ENCODE assay signal across 8 cellular contexts in genomic region chr2:39121523-39122063, GRCh38. TPM values are rescaled to one million over a fixed set of nuclear protein-coding genes. Genes with fewer than 3 reads are reported as not detected.
A peak's percentile ranks its signal among the peaks of the same experiment; 100 is the strongest.
DNase-seq lines count a peak whose midpoint lies in the region; ATAC-seq and TF ChIP-seq lines count a peak whose summit lies in the region.

No MANE protein-coding gene starts in this region.

- H3K9me3 ChIP-seq in muscle layer of colon (ENCODE audit: low read length), result no peaks in the 10 kb centered on the region

- CTCF ChIA-PET in MCF 10A (lab: Yijun Ruan, JAX), result interaction anchor here (0.6 to 3.6 kb wide), 8 partner anchors 13 to 608 kb away, joined by 3 to 48 read pairs (median 3); no protein-coding TSS in a partner anchor

- POLR2A ChIA-PET in MCF 10A (lab: Yijun Ruan, JAX), result interaction anchor here (0.8 to 4.6 kb wide), 18 partner anchors 10 to 370 kb away, joined by 3 to 60 read pairs (median 6); partner anchors contain the start of gene SRSF7

- no peaks in the 10 kb centered on the region for H3K36me3 ChIP-seq in muscle layer of colon (ENCODE audit: insufficient read depth, low read length)

- peaks cover 34% of the 10 kb centered on the region for H3K4me1 ChIP-seq in muscle layer of colon (ENCODE audit: insufficient read depth, low read length)

- no peaks in the 10 kb centered on the region for H3K27me3 ChIP-seq in muscle layer of colon (ENCODE audit: control insufficient read depth in 1 of 2, insufficient read depth in 2 of 2, low read length in 2 of 2)

- peak overlapping the region; percentile 90 for H3K4me3 Mint-ChIP-seq in MCF 10A (ENCODE audit: unreplicated experiment)

- BruUV-seq in MCF 10A (replicated peaks; lab: Mats Ljungman, UMichigan), result no TSS peak

- no peak for TF ChIP-seq CTCF in MCF 10A (IDR thresholded peaks at IDR 0.05; ENCODE audit: unreplicated experiment)
- no peak for TF ChIP-seq CTCF in omental fat pad (IDR thresholded peaks at IDR 0.05)

- intact Hi-C loops in MCF 10A (cut with micrococcal nuclease), result no loop called here

- ATAC-seq in HG03135 (IDR thresholded peaks at IDR 0.05; ENCODE audit: unreplicated experiment), result no peak
- no peak for ATAC-seq in omental fat pad (ENCODE audit: low FRiP score)

- peaks cover 42% of the 10 kb centered on the region for H3K4me1 Mint-ChIP-seq in MCF 10A (ENCODE audit: insufficient read depth, unreplicated experiment)

- DNase-seq in Daoy (ENCODE audit: low read depth) (peak; percentile 10), NCI-H2029 treated with DMSO at 0.1 percent for 48 hours (lab: John Stamatoyannopoulos, UW) (peak; percentile 69), MCF 10A (ENCODE audit: unreplicated experiment) (no peak), omental fat pad (ENCODE audit: low spot score) (no peak), mesenteric fat pad (ENCODE audit: low spot score) (no peak)
- no peak for DNase-seq in stimulated activated CD4-positive, alpha-beta T cell treated with anti-CD3 and anti-CD28 coated beads, Interleukin-15, amount 100 ng/mL, for 24 hours

- H3K36me3 Mint-ChIP-seq in MCF 10A (ENCODE audit: insufficient read depth, unreplicated experiment), result peaks cover 5% of the 10 kb centered on the region

- peak overlapping the region; percentile 63 to 88 for H3K4me3 ChIP-seq in muscle layer of colon (ENCODE audit: low read depth in 1 of 2, low read length in 2 of 2)

- peak overlapping the region; percentile 95 for H3K27ac ChIP-seq in muscle layer of colon (ENCODE audit: low read depth, low read length)

- H3K9ac ChIP-seq in muscle layer of colon (ENCODE audit: low read length), result peak overlapping the region; percentile 52

- H3K27me3 Mint-ChIP-seq in MCF 10A (ENCODE audit: insufficient read depth, unreplicated experiment), result no peaks in the 10 kb centered on the region

- H3K27ac Mint-ChIP-seq in MCF 10A (ENCODE audit: low read depth, unreplicated experiment), result peak overlapping the region; percentile 88

- no peaks in the 10 kb centered on the region for H3K9me3 Mint-ChIP-seq in MCF 10A (ENCODE audit: unreplicated experiment)

RNA-seq across cellular contexts. Expression of gene SOS1, which starts 0.7 kb away (rescaled TPM):
- 6.6 and 21.2 TPM in 2 replicates for total RNA-seq in Daoy (2014; rRNA removed; shearing (Covaris generic))
- total RNA-seq in MCF 10A (2022) (18.5 and 23.3 TPM in 2 replicates), omental fat pad (10 to 100 TPM; 23.1 to 70.8 (median 31.6) TPM), mesenteric fat pad (58.2 TPM)

Comparison
In these comparisons a context has a peak if more than half of its experiments do, and no peak if none do; other contexts are left out.
1. DNase-seq: peak in Daoy (single experiment) and NCI-H2029 treated with DMSO at 0.1 percent for 48 hours (single experiment); none in MCF 10A (single experiment), omental fat pad (single experiment), mesenteric fat pad (single experiment) and stimulated activated CD4-positive, alpha-beta T cell treated with anti-CD3 and anti-CD28 coated beads, Interleukin-15, amount 100 ng/mL, for 24 hours (single experiment).